In the genomic region with DNA sequence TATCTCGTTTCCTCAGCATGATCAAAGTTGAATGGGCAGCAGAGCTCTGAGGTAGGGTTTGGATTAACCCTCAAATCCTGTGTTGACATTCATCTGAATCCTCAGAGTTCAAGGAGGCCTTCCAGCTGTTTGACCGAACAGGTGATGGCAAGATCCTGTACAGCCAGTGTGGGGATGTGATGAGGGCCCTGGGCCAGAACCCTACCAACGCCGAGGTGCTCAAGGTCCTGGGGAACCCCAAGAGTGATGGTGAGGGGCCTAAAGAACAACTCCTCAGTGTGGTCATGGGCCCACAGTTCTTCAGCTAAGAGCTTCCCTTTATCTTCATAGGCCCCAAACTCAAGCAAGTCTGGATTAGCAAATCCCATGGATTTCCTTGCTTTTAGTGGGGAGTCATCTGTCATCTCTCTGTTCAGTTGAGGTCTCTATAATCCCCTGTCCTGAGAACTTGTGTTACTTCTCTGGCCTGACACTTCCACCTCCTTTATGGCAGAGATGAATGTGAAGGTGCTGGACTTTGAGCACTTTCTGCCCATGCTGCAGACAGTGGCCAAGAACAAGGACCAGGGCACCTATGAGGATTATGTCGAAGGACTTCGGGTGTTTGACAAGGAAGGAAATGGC, we compare ENCODE assay signal across 9 cellular contexts. TPM values are rescaled to one million over a fixed set of nuclear protein-coding genes. Genes with fewer than 3 reads are reported as not detected.
A peak's percentile ranks its signal among the peaks of the same experiment; 100 is the strongest.
DNase-seq lines count a peak whose midpoint lies in the region; ATAC-seq and TF ChIP-seq lines count a peak whose summit lies in the region.
"Had no signal": no experiment of that assay in that cellular context is flagged by ENCODE, and none has a peak within 500 bp of the region (broad histone marks: within the 10 kb centered on the region; RNA-seq: fewer than 3 reads in every experiment).

No MANE protein-coding gene starts in this region.

- peaks cover 33 to 54% (median 49%) of the 10 kb centered on the region in 4 donors for H3K36me3 ChIP-seq in upper lobe of left lung

- H3K27me3 ChIP-seq in upper lobe of left lung: no peaks in the 10 kb centered on the region

- H3K9me3 ChIP-seq in upper lobe of left lung: no peaks in the 10 kb centered on the region

- H3K4me3 Mint-ChIP-seq in activated naive CD4-positive, alpha-beta T cell treated with anti-CD3 and anti-CD28 coated beads, Interleukin-2, amount 50 U/mL, for 24 hours: peak overlapping the region; percentile 91
- H3K4me3 Mint-ChIP-seq in brain (peak overlapping the region; percentile 89 to 99 (median 93)), memory B cell (peak overlapping the region; percentile 96)

- H3K36me3 Mint-ChIP-seq in activated naive CD4-positive, alpha-beta T cell treated with anti-CD3 and anti-CD28 coated beads, Interleukin-2, amount 50 U/mL, for 24 hours: peaks cover 11% of the 10 kb centered on the region
- H3K36me3 Mint-ChIP-seq in brain: peaks cover 71% of the 10 kb centered on the region
- peaks cover 27% of the 10 kb centered on the region for H3K36me3 Mint-ChIP-seq in memory B cell

- H3K4me1 Mint-ChIP-seq in activated naive CD4-positive, alpha-beta T cell treated with anti-CD3 and anti-CD28 coated beads, Interleukin-2, amount 50 U/mL, for 24 hours: peaks cover 44% of the 10 kb centered on the region
- H3K4me1 Mint-ChIP-seq in brain: peaks cover 67% of the 10 kb centered on the region
- H3K4me1 Mint-ChIP-seq in memory B cell: peaks cover 35% of the 10 kb centered on the region

- H3K4me1 ChIP-seq in upper lobe of left lung: peaks cover 32 to 58% (median 40%) of the 10 kb centered on the region in 4 donors

- ATAC-seq in memory B cell (ENCODE audit: low read depth) (no peak), upper lobe of left lung (ENCODE audit: low FRiP score in 2 of 2) (no peak)

- peak overlapping the region; percentile 87 for H3K27ac Mint-ChIP-seq in activated naive CD4-positive, alpha-beta T cell treated with anti-CD3 and anti-CD28 coated beads, Interleukin-2, amount 50 U/mL, for 24 hours
- H3K27ac Mint-ChIP-seq in brain (peak overlapping the region; percentile 94 to 99 (median 99)), memory B cell (peak overlapping the region; percentile 98)

- WGBS in upper lobe of left lung, 2 donors: 10 to 20% methylated on average over 2 to 6 of the region's 6 CpGs

- no peaks in the 10 kb centered on the region for H3K27me3 Mint-ChIP-seq in activated naive CD4-positive, alpha-beta T cell treated with anti-CD3 and anti-CD28 coated beads, Interleukin-2, amount 50 U/mL, for 24 hours
- H3K27me3 Mint-ChIP-seq in brain (peaks cover 15% of the 10 kb centered on the region), memory B cell (no peaks in the 10 kb centered on the region)

- no peak for TF ChIP-seq POLR2A in upper lobe of left lung (IDR thresholded peaks at IDR 0.05)

- H3K9me3 Mint-ChIP-seq in activated naive CD4-positive, alpha-beta T cell treated with anti-CD3 and anti-CD28 coated beads, Interleukin-2, amount 50 U/mL, for 24 hours: no peaks in the 10 kb centered on the region
- peaks cover 0 to 3% (median 0%) of the 10 kb centered on the region in 5 experiments for H3K9me3 Mint-ChIP-seq in brain
- no peaks in the 10 kb centered on the region for H3K9me3 Mint-ChIP-seq in memory B cell

- peak overlapping the region; percentile 87 to 97 (median 96) for H3K27ac ChIP-seq in upper lobe of left lung

- TF ChIP-seq EP300 in upper lobe of left lung (IDR thresholded peaks at IDR 0.05): no peak

- DNase-seq in activated naive CD4-positive, alpha-beta T cell treated with anti-CD3 and anti-CD28 coated beads, Interleukin-2, amount 50 U/mL, for 16 hours: no peak
- DNase-seq in memory B cell (ENCODE audit: low spot score in 2 of 2) (no peak), upper lobe of left lung (no peak), Kasumi-1 (lab: John Stamatoyannopoulos, UW) (no peak), DMS 273 treated with DMSO at 0.1 percent for 48 hours (lab: John Stamatoyannopoulos, UW) (no peak), NCI-H510A treated with DMSO at 0.1 percent for 48 hours (lab: John Stamatoyannopoulos, UW) (no peak)
- DNase-seq: NCI-H1417 treated with DMSO at 0.1 percent for 48 hours had no signal

- TF ChIP-seq CTCF in brain (conservative IDR thresholded peaks at IDR 0.05) (no peak), upper lobe of left lung (IDR thresholded peaks at IDR 0.05) (no peak)

- peak overlapping the region; percentile 59 to 84 (median 64) for H3K4me3 ChIP-seq in upper lobe of left lung

RNA-seq across cellular contexts. Expression of gene MYL6, which starts 1.4 kb away (rescaled TPM):
- polyA plus RNA-seq in brain (ENCODE audit: insufficient read depth, low read depth, low replicate concordance): 1,760 TPM
- total RNA-seq in upper lobe of left lung: 1,000 to 10,000 TPM in 5 of 6 donors, 100 to 1,000 TPM in 1; 665 to 1,935 (median 1,528) TPM

RNA-seq across cellular contexts. Expression of gene MYL6B, which starts 7.2 kb away (rescaled TPM):
- 271 TPM for polyA plus RNA-seq in brain (ENCODE audit: insufficient read depth, low read depth, low replicate concordance)
- 10 to 100 TPM; 10.5 to 38.4 (median 29.1) TPM for total RNA-seq in upper lobe of left lung

RNA-seq across cellular contexts. Expression of gene SMARCC2, which starts 29.7 kb away (rescaled TPM):
- polyA plus RNA-seq in brain (ENCODE audit: insufficient read depth, low read depth, low replicate concordance): 113 TPM
- 100 to 1,000 TPM in 2 of 6 donors, 10 to 100 TPM in 4; 71.4 to 258 (median 93.9) TPM for total RNA-seq in upper lobe of left lung

RNA-seq across cellular contexts. Expression of gene ESYT1, which starts 31.5 kb away (rescaled TPM):
- polyA plus RNA-seq in brain (ENCODE audit: insufficient read depth, low read depth, low replicate concordance): 132 TPM
- total RNA-seq in upper lobe of left lung: 100 to 1,000 TPM in 5 of 6 donors, 10 to 100 TPM in 1; 73.9 to 132 (median 112) TPM

RNA-seq across cellular contexts. Expression of gene ZC3H10, which starts 41.5 kb away (rescaled TPM):
- polyA plus RNA-seq in brain (ENCODE audit: insufficient read depth, low read depth, low replicate concordance): 4.0 TPM
- 10 to 100 TPM in 2 of 6 donors, 1 to 10 TPM in 4; 2.1 to 22.0 (median 6.4) TPM for total RNA-seq in upper lobe of left lung
